In genomic region chr2:62000538-62000937, GRCh38 we compare ENCODE assay signal across 23 cellular contexts.
"Had no signal": no experiment of that assay in that cellular context is flagged by ENCODE, and none has a peak within 500 bp of the region (broad histone marks: within the 10 kb centered on the region; RNA-seq: fewer than 3 reads in every experiment).

No MANE protein-coding gene starts in this region.

- DNase-seq: effector memory CD8-positive, alpha-beta T cell; esophagus squamous epithelium; foreskin fibroblast; glutamatergic neuron; kidney glomerular epithelial cell; mammary epithelial cell; mucosa of descending colon; natural killer cell; nucleus accumbens; ovary; small intestine; stimulated activated CD4-positive, alpha-beta T cell treated with anti-CD3 and anti-CD28 coated beads, Interleukin-12 subunit alpha, Interleukin-12 subunit beta, amount 100 ng/mL, for 4 hours; stimulated activated naive CD4-positive, alpha-beta T cell; stomach; substantia nigra; trophoblast cell had no signal

- FAIRE-seq: colon, islet of Langerhans, small intestine had no signal

- H3K36me3 ChIP-seq: ovary, right atrium auricular region had no signal

- H3K27me3 ChIP-seq: esophagus squamous epithelium, gastroesophageal sphincter, ovary, right atrium auricular region, stomach had no signal

- H3K27ac Mint-ChIP-seq: dendritic cell treated with granulocyte-macrophage colony-stimulating factor and Interleukin-4, amounts not matched to agents 40 ng/mL and 50 ng/mL, for 4 days; effector memory CD8-positive, alpha-beta T cell; natural killer cell had no signal

- H3K4me3 ChIP-seq: esophagus squamous epithelium, gastroesophageal sphincter, mucosa of descending colon, ovary, right atrium auricular region, stomach, thoracic aorta had no signal

- H3K9me3 Mint-ChIP-seq: dendritic cell treated with granulocyte-macrophage colony-stimulating factor and Interleukin-4, amounts not matched to agents 40 ng/mL and 50 ng/mL, for 4 days; effector memory CD8-positive, alpha-beta T cell; natural killer cell; neural crest cell had no signal

- H3K9me3 ChIP-seq: esophagus squamous epithelium, gastroesophageal sphincter, mucosa of descending colon, ovary, right atrium auricular region, stomach had no signal

- H3K4me1 ChIP-seq: esophagus squamous epithelium, gastroesophageal sphincter had no signal

- H3K27me3 Mint-ChIP-seq: dendritic cell treated with granulocyte-macrophage colony-stimulating factor and Interleukin-4, amounts not matched to agents 40 ng/mL and 50 ng/mL, for 4 days; effector memory CD8-positive, alpha-beta T cell had no signal

- H3K4me3 Mint-ChIP-seq: dendritic cell treated with granulocyte-macrophage colony-stimulating factor and Interleukin-4, amounts not matched to agents 40 ng/mL and 50 ng/mL, for 4 days; effector memory CD8-positive, alpha-beta T cell; natural killer cell; neural crest cell had no signal

- H3K4me1 Mint-ChIP-seq: natural killer cell, neural crest cell had no signal

- H3K27ac ChIP-seq: esophagus squamous epithelium, gastroesophageal sphincter, ovary, right atrium auricular region, stomach, thoracic aorta had no signal

- ATAC-seq: effector memory CD8-positive, alpha-beta T cell; gastroesophageal sphincter; mucosa of descending colon; natural killer cell had no signal

- H3K36me3 Mint-ChIP-seq: natural killer cell had no signal
